Comparison of ENCODE assay signal across 8 cellular contexts in genomic region chrX:111445485-111445884, GRCh38. TPM values are rescaled to one million over a fixed set of nuclear protein-coding genes. Genes with fewer than 3 reads are reported as not detected.
DNase-seq lines count a peak whose midpoint lies in the region; ATAC-seq and TF ChIP-seq lines count a peak whose summit lies in the region.

No MANE protein-coding gene starts in this region.

- intact Hi-C loops in gastrocnemius medialis (cut with DNase I; ENCODE audit: low total_unique reads) = no loop called here

- H3K4me3 Mint-ChIP-seq in natural killer cell treated with Interleukin-12 subunit alpha and Interleukin-12 subunit beta and Interleukin-15 and Interleukin-18, amount 100 ng/mL, for 72 hours = no peak overlapping the region

- H3K4me1 Mint-ChIP-seq in natural killer cell treated with Interleukin-12 subunit alpha and Interleukin-12 subunit beta and Interleukin-15 and Interleukin-18, amount 100 ng/mL, for 72 hours (ENCODE audit: low read depth in 2 of 2) = no peaks in the 10 kb centered on the region

- no peaks in the 10 kb centered on the region for H3K4me1 ChIP-seq in RWPE2 (ENCODE audit: insufficient read depth, poor library complexity, severe bottlenecking)
- no peaks in the 10 kb centered on the region for H3K4me1 ChIP-seq in gastrocnemius medialis

- H3K9me3 ChIP-seq in RWPE2 (ENCODE audit: severe bottlenecking) = no peaks in the 10 kb centered on the region
- no peaks in the 10 kb centered on the region for H3K9me3 ChIP-seq in gastrocnemius medialis

- POLR2A ChIA-PET in BJ (lab: Charles Lee) = no interaction called here

- peaks cover 0 to 4% of the 10 kb centered on the region in 2 donors for H3K27me3 Mint-ChIP-seq in natural killer cell treated with Interleukin-12 subunit alpha and Interleukin-12 subunit beta and Interleukin-15 and Interleukin-18, amount 100 ng/mL, for 72 hours

- CTCF ChIA-PET in BJ (lab: Yijun Ruan, JAX) = interaction anchor here (0.7 to 2.4 kb wide), 4 partner anchors 11 to 50 kb away, joined by 3 to 7 read pairs (median 5); no protein-coding TSS in a partner anchor

- H3K27ac ChIP-seq in RWPE2 (ENCODE audit: poor library complexity, severe bottlenecking) = no peak overlapping the region
- no peak overlapping the region for H3K27ac ChIP-seq in gastrocnemius medialis

- H3K27me3 ChIP-seq in BJ (ENCODE audit: control insufficient read depth, insufficient read depth, low read length) (no peaks in the 10 kb centered on the region), RWPE2 (ENCODE audit: insufficient read depth, poor library complexity, severe bottlenecking) (no peaks in the 10 kb centered on the region), gastrocnemius medialis (no peaks in the 10 kb centered on the region)

- no peak for TF ChIP-seq POLR2A in gastrocnemius medialis (IDR thresholded peaks at IDR 0.05)

- DNase-seq in BJ (ENCODE audit: low read depth) = no peak
- DNase-seq in LoVo (ENCODE audit: low spot score) = peak; percentile 19
- DNase-seq in RWPE2 (ENCODE audit: low spot score) = no peak
- DNase-seq in fibroblast of pulmonary artery (ENCODE audit: low read depth) = peak; percentile 50
- DNase-seq in gastrocnemius medialis = no peak
- DNase-seq in natural killer cell treated with Interleukin-12 subunit alpha and Interleukin-12 subunit beta and Interleukin-15 and Interleukin-18, amount 100 ng/mL, for 72 hours (ENCODE audit: low spot score) = no peak
- no peak for DNase-seq in activated CD4-positive, CD25-positive, alpha-beta regulatory T cell (lab: John Stamatoyannopoulos, UW)

- in situ Hi-C loops in gastrocnemius medialis (cut with MboI; ENCODE audit: low sequenced_read_pairs in 4 of 4) = no loop called here

- no peak overlapping the region for H3K4me3 ChIP-seq in BJ (ENCODE audit: low read depth, low read length)
- H3K4me3 ChIP-seq in RWPE2 (ENCODE audit: severe bottlenecking) = no peak overlapping the region
- H3K4me3 ChIP-seq in fibroblast of pulmonary artery (replicated peaks; ENCODE audit: low read depth, low read length) = no peak overlapping the region
- no peak overlapping the region for H3K4me3 ChIP-seq in gastrocnemius medialis

- H3K36me3 Mint-ChIP-seq in natural killer cell treated with Interleukin-12 subunit alpha and Interleukin-12 subunit beta and Interleukin-15 and Interleukin-18, amount 100 ng/mL, for 72 hours = no peaks in the 10 kb centered on the region

- ATAC-seq in GM18517 (IDR thresholded peaks at IDR 0.05; ENCODE audit: unreplicated experiment) (peak; percentile 43), RWPE2 (ENCODE audit: low read depth) (no peak; the same call in 2 of the 3 replicates), gastrocnemius medialis (no peak)
- no peak for ATAC-seq in natural killer cell treated with Interleukin-12 subunit alpha and Interleukin-12 subunit beta and Interleukin-15 and Interleukin-18, amount 100 ng/mL, for 72 hours

- H3K27ac Mint-ChIP-seq in natural killer cell treated with Interleukin-12 subunit alpha and Interleukin-12 subunit beta and Interleukin-15 and Interleukin-18, amount 100 ng/mL, for 72 hours = no peak overlapping the region

- TF ChIP-seq CTCF in BJ (IDR thresholded peaks at IDR 0.05; ENCODE audit: insufficient read depth, low read depth, low read length) = peak; percentile 48
- TF ChIP-seq CTCF in RWPE2 (IDR thresholded peaks at IDR 0.05; ENCODE audit: poor library complexity, severe bottlenecking) = peak; percentile 57
- peak; percentile 49 for TF ChIP-seq CTCF in fibroblast of pulmonary artery (IDR thresholded peaks at IDR 0.05; ENCODE audit: low read length, missing control alignments)
- TF ChIP-seq CTCF in gastrocnemius medialis (IDR thresholded peaks at IDR 0.05 in 4 of 5, conservative IDR thresholded peaks at IDR 0.05 in 1 of 5) = peak in 3 of 5 experiments; percentile 11 to 59 (median 29)

- H3K9me3 Mint-ChIP-seq in natural killer cell treated with Interleukin-12 subunit alpha and Interleukin-12 subunit beta and Interleukin-15 and Interleukin-18, amount 100 ng/mL, for 72 hours = no peaks in the 10 kb centered on the region

- no peaks in the 10 kb centered on the region for H3K36me3 ChIP-seq in BJ (ENCODE audit: control insufficient read depth, insufficient read depth, low read length)
- no peaks in the 10 kb centered on the region for H3K36me3 ChIP-seq in RWPE2 (ENCODE audit: low read depth)
- no peaks in the 10 kb centered on the region for H3K36me3 ChIP-seq in gastrocnemius medialis

RNA-seq across cellular contexts. Expression of gene DCX, which starts 33.5 kb away (rescaled TPM):
- polyA plus RNA-seq in BJ (2011; rRNA removed) = not detected in 2 replicates
- polyA minus RNA-seq in BJ (2011; rRNA and poly(A)+ RNA removed) = not detected in 2 replicates
- not detected for total RNA-seq in gastrocnemius medialis
- total RNA-seq in natural killer cell treated with Interleukin-12 subunit alpha and Interleukin-12 subunit beta and Interleukin-15 and Interleukin-18, amount 100 ng/mL, for 72 hours = not detected

Comparison
In these comparisons a context has a peak if more than half of its experiments do, and no peak if none do; other contexts are left out.
1. DNase-seq: peak in LoVo (single experiment) and fibroblast of pulmonary artery (single experiment); none in BJ (single experiment), RWPE2 (single experiment), gastrocnemius medialis (0 of 2), natural killer cell treated with Interleukin-12 subunit alpha and Interleukin-12 subunit beta and Interleukin-15 and Interleukin-18, amount 100 ng/mL, for 72 hours (single experiment) and activated CD4-positive, CD25-positive, alpha-beta regulatory T cell (0 of 4).
2. Peak in every context shown above with its lines, with median percentiles within 50 percentile points of each other: CTCF ChIP-seq.